ENCODE assay signal across 7 cellular contexts in genomic region chr16:55737966-55738365, GRCh38.
"Had no signal": no experiment of that assay in that cellular context is flagged by ENCODE, and none has a peak within 500 bp of the region (broad histone marks: within the 10 kb centered on the region; RNA-seq: fewer than 3 reads in every experiment).

No MANE protein-coding gene starts in this region.

- ATAC-seq: HepG2, K562 had no signal

- H3K4me3 ChIP-seq: K562 had no signal

- DNase-seq: IMR-90, KBM-7, KG1 had no signal

- H3K27ac ChIP-seq: HL-60 had no signal

- H3K4me3 Mint-ChIP-seq: IgD-negative memory B cell had no signal
